ENCODE assay signal across 11 cellular contexts in the genomic region with DNA sequence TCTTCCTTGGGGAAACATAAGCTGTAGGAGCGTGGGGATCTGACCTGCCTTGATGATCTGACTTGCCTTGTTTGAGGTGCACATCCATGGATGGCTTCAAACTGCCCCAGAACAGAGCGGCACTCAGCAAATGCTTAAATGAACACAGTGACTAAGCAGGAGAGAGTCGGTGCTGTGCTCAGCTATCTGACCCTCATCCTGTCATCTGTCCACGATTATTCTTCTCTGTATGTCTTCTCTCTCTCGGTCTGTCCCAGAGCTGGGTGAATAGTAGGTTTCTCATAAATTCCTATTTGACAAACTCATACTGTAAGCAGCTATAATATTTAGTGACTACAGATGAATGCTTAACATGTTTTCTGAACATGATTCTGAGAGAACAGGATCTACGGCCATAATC. TPM values are rescaled to one million over a fixed set of nuclear protein-coding genes. Genes with fewer than 3 reads are reported as not detected.
DNase-seq lines count a peak whose midpoint lies in the region; TF ChIP-seq lines count a peak whose summit lies in the region.
"Had no signal": no experiment of that assay in that cellular context is flagged by ENCODE, and none has a peak within 500 bp of the region (broad histone marks: within the 10 kb centered on the region; RNA-seq: fewer than 3 reads in every experiment).

No MANE protein-coding gene starts in this region.

- H2AFZ ChIP-seq in Loucy (ENCODE audit: low read length) (no peak overlapping the region), mesenchymal stem cell (ENCODE audit: low read depth, low read length) (no peak overlapping the region)

- peak overlapping the region; percentile 24 to 69 for H2BK12ac ChIP-seq in mesenchymal stem cell (ENCODE audit: low read length in 2 of 2)

- no peak overlapping the region for H2BK15ac ChIP-seq in mesenchymal stem cell (ENCODE audit: low read depth, poor library complexity, severe bottlenecking)

- H3K4ac ChIP-seq in mesenchymal stem cell (ENCODE audit: low read depth in 1 of 2, low read length in 2 of 2): peak overlapping the region in 1 of 2 experiments; percentile 21

- H3K9me2 ChIP-seq in Loucy (replicated peaks; ENCODE audit: low read depth, low read length): no peaks in the 10 kb centered on the region

- intact Hi-C loops in ascending aorta (cut with DNase I): loop anchor here (2.0 to 5.0 kb wide), 2 partner anchors 17 to 38 kb away; a partner anchor contains a TSS

- H3K79me2 ChIP-seq in Loucy (ENCODE audit: insufficient read depth, low read length): peaks cover 73% of the 10 kb centered on the region

- peaks cover 94% of the 10 kb centered on the region for H3K4me1 ChIP-seq in Loucy (ENCODE audit: insufficient read depth, low read length, poor library complexity, severe bottlenecking)
- H3K4me1 ChIP-seq in ascending aorta: peaks cover 16 to 74% of the 10 kb centered on the region in 2 donors
- peaks cover 38% of the 10 kb centered on the region for H3K4me1 ChIP-seq in mesenchymal stem cell (ENCODE audit: control insufficient read depth, insufficient read depth, low read depth, low read length)

- peak overlapping the region; percentile 6 for H4K91ac ChIP-seq in mesenchymal stem cell (ENCODE audit: low read length)

- peaks cover 31% of the 10 kb centered on the region for H3F3A ChIP-seq in Loucy (ENCODE audit: low read depth)

- H2AK5ac ChIP-seq in mesenchymal stem cell (ENCODE audit: low read length, severe bottlenecking): peak overlapping the region; percentile 54

- no peaks in the 10 kb centered on the region for H4K20me1 ChIP-seq in Loucy (ENCODE audit: insufficient read depth, low read length, poor library complexity, severe bottlenecking)

- peak overlapping the region; percentile 16 for H4K8ac ChIP-seq in mesenchymal stem cell (ENCODE audit: low read length)

- peak overlapping the region; percentile 90 for H3K9ac ChIP-seq in Loucy (ENCODE audit: low read depth, low read length, poor library complexity, severe bottlenecking)
- H3K9ac ChIP-seq in mesenchymal stem cell (ENCODE audit: low read length): peak overlapping the region; percentile 34

- TF ChIP-seq CTCF in AG09309 (IDR thresholded peaks at IDR 0.05; ENCODE audit: control insufficient read depth, insufficient read depth, low read depth, low read length, missing control alignments) (no peak), Loucy (conservative IDR thresholded peaks at IDR 0.05; ENCODE audit: low read length) (no peak), ascending aorta (IDR thresholded peaks at IDR 0.05) (no peak)

- peak overlapping the region; percentile 79 for H3K4me2 ChIP-seq in Loucy (ENCODE audit: low read depth, low read length, poor library complexity, severe bottlenecking)
- H3K4me2 ChIP-seq in mesenchymal stem cell (ENCODE audit: low read length, poor library complexity, severe bottlenecking): no peak overlapping the region

- peak overlapping the region; percentile 86 to 87 for H3K27ac ChIP-seq in ascending aorta
- H3K27ac ChIP-seq in mesenchymal stem cell (ENCODE audit: low read length, poor library complexity, severe bottlenecking): peak overlapping the region; percentile 94
- H3K27ac ChIP-seq: C4-2B had no signal

- no peak overlapping the region for H2BK120ac ChIP-seq in mesenchymal stem cell (ENCODE audit: low read depth, low read length)

- H3K9me3 ChIP-seq in Loucy (ENCODE audit: insufficient read depth, low read depth, low read length) (no peaks in the 10 kb centered on the region), ascending aorta (no peaks in the 10 kb centered on the region), mesenchymal stem cell (ENCODE audit: control insufficient read depth, low read length) (no peaks in the 10 kb centered on the region)

- no peak overlapping the region for H3K14ac ChIP-seq in mesenchymal stem cell (ENCODE audit: low read length in 2 of 2)

- peak overlapping the region; percentile 11 to 28 for H3K18ac ChIP-seq in mesenchymal stem cell (ENCODE audit: low read depth in 1 of 2, low read length in 2 of 2)

- peaks cover 6% of the 10 kb centered on the region for H3K79me1 ChIP-seq in mesenchymal stem cell (replicated peaks; ENCODE audit: low read length, poor library complexity, severe bottlenecking)

- H3K27me3 ChIP-seq in Loucy (ENCODE audit: insufficient read depth, low read length, poor library complexity, severe bottlenecking) (no peaks in the 10 kb centered on the region), ascending aorta (no peaks in the 10 kb centered on the region), mesenchymal stem cell (ENCODE audit: control insufficient read depth in 1 of 2, insufficient read depth in 1 of 2, low read length in 2 of 2) (no peaks in the 10 kb centered on the region)
- H3K27me3 ChIP-seq: dorsolateral prefrontal cortex had no signal

- H3K4me3 ChIP-seq in AG09309 (ENCODE audit: control insufficient read depth, low read depth, low read length): no peak overlapping the region
- no peak overlapping the region for H3K4me3 ChIP-seq in Loucy (ENCODE audit: low read length, poor library complexity, severe bottlenecking)
- H3K4me3 ChIP-seq in ascending aorta: no peak overlapping the region
- no peak overlapping the region for H3K4me3 ChIP-seq in mesenchymal stem cell (ENCODE audit: insufficient read depth in 1 of 2, low read depth in 1 of 2, low read length in 2 of 2)
- H3K4me3 ChIP-seq: dorsolateral prefrontal cortex had no signal

- H2BK5ac ChIP-seq in mesenchymal stem cell (ENCODE audit: low read depth, low read length, poor library complexity, severe bottlenecking): peak overlapping the region; percentile 71

- H3K23ac ChIP-seq in mesenchymal stem cell (ENCODE audit: low read length in 2 of 2): no peak overlapping the region

- H3K36me3 ChIP-seq in Loucy (ENCODE audit: insufficient read depth, low read length) (peaks cover 10% of the 10 kb centered on the region; the same call in 1 of the 2 replicates), ascending aorta (peaks cover 6 to 8% of the 10 kb centered on the region in 2 donors), mesenchymal stem cell (ENCODE audit: control insufficient read depth in 1 of 2, insufficient read depth in 2 of 2, low read depth in 1 of 2, low read length in 2 of 2) (peaks cover 13 to 47% of the 10 kb centered on the region in 2 experiments)

- 11% methylated on average over 3 of the region's 6 CpGs for whole genome bisulfite sequencing in mesenchymal stem cell

- DNase-seq in AG09309 (ENCODE audit: low read depth): peak; percentile 34
- DNase-seq in ascending aorta (ENCODE audit: low spot score in 2 of 2): no peak
- DNase-seq in mesenchymal stem cell: peak; percentile 82
- DNase-seq in pons (ENCODE audit: low spot score): no peak
- DNase-seq in NCI-H2196 treated with DMSO at 0.1 percent for 48 hours (lab: John Stamatoyannopoulos, UW; ENCODE audit: unreplicated experiment): no peak
- no peak for DNase-seq in NCI-H1092 treated with DMSO at 0.1 percent for 48 hours (lab: John Stamatoyannopoulos, UW)
- DNase-seq in activated T-cell treated with anti-CD3 and anti-CD28 coated beads, Interleukin-2, amount 50 U/mL, for 1 hour: no peak
- DNase-seq: activated CD8-positive, alpha-beta memory T cell treated with anti-CD3 and anti-CD28 coated beads, Interleukin-2, amount 50 U/mL, for 4 hours; dorsolateral prefrontal cortex had no signal

RNA-seq across cellular contexts. Expression of a gene that starts 37.3 kb away (rescaled TPM):
- total RNA-seq in ascending aorta: 32.6 TPM
- polyA plus RNA-seq in mesenchymal stem cell (2013, experiment 1 of 2): 133 TPM
- 130 TPM for polyA plus RNA-seq in mesenchymal stem cell (2013, experiment 2 of 2)

Comparison
In these comparisons a context has a peak if more than half of its experiments do, and no peak if none do; other contexts are left out.
1. DNase-seq: peak in AG09309 (single experiment) and mesenchymal stem cell (single experiment); none in ascending aorta (0 of 2), pons (single experiment), NCI-H2196 treated with DMSO at 0.1 percent for 48 hours (single experiment), NCI-H1092 treated with DMSO at 0.1 percent for 48 hours (single experiment) and activated T-cell treated with anti-CD3 and anti-CD28 coated beads, Interleukin-2, amount 50 U/mL, for 1 hour (single experiment).